28 cellular contexts compared by ENCODE assay signal in the genomic region with DNA sequence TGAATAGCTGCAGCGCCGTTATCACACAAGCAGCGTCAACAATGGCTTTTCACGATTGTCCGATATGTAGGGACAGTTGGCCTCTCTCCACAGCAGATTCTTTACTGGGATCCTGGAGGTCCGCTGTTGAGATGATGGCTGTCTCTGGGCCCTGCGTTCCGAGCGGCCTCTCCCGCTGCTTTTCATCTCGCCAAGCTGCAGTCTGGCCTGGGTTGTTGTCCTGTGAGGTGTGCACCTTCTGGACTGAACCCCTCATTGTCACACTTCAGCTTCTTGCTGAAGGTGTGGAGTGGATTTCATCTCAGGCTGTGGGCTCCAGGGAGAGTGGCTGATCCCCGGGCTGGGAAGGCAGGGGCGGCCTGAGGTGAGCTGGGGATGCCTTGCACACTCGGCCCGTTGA. TPM values are rescaled to one million over a fixed set of nuclear protein-coding genes. Genes with fewer than 3 reads are reported as not detected.
DNase-seq lines count a peak whose midpoint lies in the region; ATAC-seq, FAIRE-seq and TF ChIP-seq lines count a peak whose summit lies in the region.
"Had no signal": no experiment of that assay in that cellular context is flagged by ENCODE, and none has a peak within 500 bp of the region (broad histone marks: within the 10 kb centered on the region; RNA-seq: fewer than 3 reads in every experiment).

No MANE protein-coding gene starts in this region.

- DNase-seq in activated naive CD4-positive, alpha-beta T cell treated with anti-CD3 and anti-CD28 coated beads, Interleukin-2, amount 50 U/mL, for 72 hours (ENCODE audit: low spot score in 2 of 2): no peak
- no peak for DNase-seq in activated naive CD4-positive, alpha-beta T cell treated with anti-CD3 and anti-CD28 coated beads, Interleukin-2, amount 50 U/mL, for 16 hours
- DNase-seq in GM12892 (ENCODE audit: insufficient read length): peak; percentile 9
- DNase-seq in neuronal stem cell (ENCODE audit: low spot score): no peak
- DNase-seq in SKM-1 (lab: John Stamatoyannopoulos, UW; ENCODE audit: unreplicated experiment): no peak
- no peak for DNase-seq in substantia nigra (lab: John Stamatoyannopoulos, UW)
- no peak for DNase-seq in NCI-H1092 treated with DMSO at 0.1 percent for 48 hours (lab: John Stamatoyannopoulos, UW)
- DNase-seq: activated CD4-positive, alpha-beta T cell treated with anti-CD3 and anti-CD28 coated beads for 4 hours; activated T-cell treated with anti-CD3 and anti-CD28 coated beads for 4 hours; amygdala; effector CD4-positive, alpha-beta T cell; head of caudate nucleus; KBM-7; kidney glomerular epithelial cell; MM.1S; NCI-H1436; NCI-H774; transverse colon had no signal

- WGBS in neuronal stem cell (ENCODE audit: extremely low coverage in 2 of 2, insufficient read length in 2 of 2, insufficient replicate concordance in 1 of 2), 2 donors: no CpG with 5 or more reads among the region's 15 CpGs

- H2AFZ ChIP-seq in neuronal stem cell (ENCODE audit: low read length): no peak overlapping the region

- no peaks in the 10 kb centered on the region for H3K27me3 ChIP-seq in neuronal stem cell (ENCODE audit: control insufficient read depth in 3 of 3, insufficient read depth in 3 of 3, low read depth in 1 of 3, low read length in 3 of 3)
- H3K27me3 ChIP-seq: breast epithelium, neutrophil, transverse colon had no signal

- H2BK12ac ChIP-seq in neuronal stem cell (ENCODE audit: low read length): no peak overlapping the region

- peaks cover 60% of the 10 kb centered on the region for H3K4me1 Mint-ChIP-seq in activated T-helper 17 cell treated with anti-CD3 and anti-CD28 coated beads, Interleukin-2, amount 50 U/mL, for 72 hours

- no peak for TF ChIP-seq POLR2A in GM12892 (IDR thresholded peaks at IDR 0.05; ENCODE audit: low read depth, low read length)

- peak overlapping the region; percentile 18 for H2AK5ac ChIP-seq in neuronal stem cell (ENCODE audit: low read depth, low read length)

- H3K4me2 ChIP-seq in neuronal stem cell (ENCODE audit: insufficient read depth, low read length, poor library complexity, severe bottlenecking): no peak overlapping the region
- H3K4me2 ChIP-seq: SK-N-SH had no signal

- H2BK5ac ChIP-seq in neuronal stem cell (ENCODE audit: low read length): no peak overlapping the region

- peak overlapping the region; percentile 62 for H3K4me3 Mint-ChIP-seq in activated T-helper 17 cell treated with anti-CD3 and anti-CD28 coated beads, Interleukin-2, amount 50 U/mL, for 72 hours

- peak overlapping the region; percentile 53 for H3K23ac ChIP-seq in neuronal stem cell (ENCODE audit: low read depth, low read length, poor library complexity)

- peak overlapping the region; percentile 11 for H3K18ac ChIP-seq in neuronal stem cell (ENCODE audit: low read length)

- no peaks in the 10 kb centered on the region for H3K27me3 Mint-ChIP-seq in activated T-helper 17 cell treated with anti-CD3 and anti-CD28 coated beads, Interleukin-2, amount 50 U/mL, for 72 hours

- ATAC-seq in activated naive CD4-positive, alpha-beta T cell treated with anti-CD3 and anti-CD28 coated beads, Interleukin-2, amount 50 U/mL, for 72 hours: no peak
- no peak for ATAC-seq in activated T-helper 17 cell treated with anti-CD3 and anti-CD28 coated beads, Interleukin-2, amount 50 U/mL, for 72 hours (replicated peaks)

- FAIRE-seq in GM12892 (lab: Jason Lieb, UNC): no peak
- FAIRE-seq: G401.6 had no signal

- H2BK120ac ChIP-seq in neuronal stem cell (ENCODE audit: low read depth, low read length): no peak overlapping the region

- peaks cover 0 to 17% of the 10 kb centered on the region in 2 donors for H3K36me3 Mint-ChIP-seq in activated naive CD4-positive, alpha-beta T cell treated with anti-CD3 and anti-CD28 coated beads, Interleukin-2, amount 50 U/mL, for 72 hours
- H3K36me3 Mint-ChIP-seq in activated T-helper 17 cell treated with anti-CD3 and anti-CD28 coated beads, Interleukin-2, amount 50 U/mL, for 72 hours (ENCODE audit: low read depth): peaks cover 60% of the 10 kb centered on the region

- peaks cover 28% of the 10 kb centered on the region for H3K79me1 ChIP-seq in neuronal stem cell (ENCODE audit: low read depth, low read length)

- H3K27ac Mint-ChIP-seq in activated naive CD4-positive, alpha-beta T cell treated with anti-CD3 and anti-CD28 coated beads, Interleukin-2, amount 50 U/mL, for 72 hours: peak overlapping the region; percentile 44 to 61
- H3K27ac Mint-ChIP-seq in activated T-helper 17 cell treated with anti-CD3 and anti-CD28 coated beads, Interleukin-2, amount 50 U/mL, for 72 hours: peak overlapping the region; percentile 74

- H3K4me3 ChIP-seq in neuronal stem cell (ENCODE audit: low read length in 2 of 2): no peak overlapping the region
- H3K4me3 ChIP-seq: lung, transverse colon had no signal

- no peak overlapping the region for H4K8ac ChIP-seq in neuronal stem cell (ENCODE audit: low read depth, low read length)

- peaks cover 13 to 25% of the 10 kb centered on the region in 2 donors for H3K36me3 ChIP-seq in neuronal stem cell (replicated peaks in 1 of 2; ENCODE audit: control insufficient read depth in 2 of 2, insufficient read depth in 2 of 2, low read length in 2 of 2)
- H3K36me3 ChIP-seq: breast epithelium, transverse colon had no signal

- H3K14ac ChIP-seq in neuronal stem cell (ENCODE audit: low read length): peak overlapping the region; percentile 25

- H2BK15ac ChIP-seq in neuronal stem cell (ENCODE audit: low read length): no peak overlapping the region

- peaks cover 11 to 19% of the 10 kb centered on the region in 2 donors for H3K4me1 ChIP-seq in neuronal stem cell (ENCODE audit: control insufficient read depth in 2 of 2, insufficient read depth in 1 of 2, low read depth in 1 of 2, low read length in 2 of 2)

- H4K91ac ChIP-seq in neuronal stem cell (ENCODE audit: low read depth, low read length, poor library complexity): no peak overlapping the region

- H3K9ac ChIP-seq in neuronal stem cell (ENCODE audit: low read depth, low read length, poor library complexity): no peak overlapping the region
- H3K9ac ChIP-seq: SK-N-SH had no signal

- H3K9me3 Mint-ChIP-seq in activated naive CD4-positive, alpha-beta T cell treated with anti-CD3 and anti-CD28 coated beads, Interleukin-2, amount 50 U/mL, for 72 hours: no peaks in the 10 kb centered on the region
- no peaks in the 10 kb centered on the region for H3K9me3 Mint-ChIP-seq in activated T-helper 17 cell treated with anti-CD3 and anti-CD28 coated beads, Interleukin-2, amount 50 U/mL, for 72 hours

- H3K9me3 ChIP-seq in neuronal stem cell (replicated peaks in 1 of 2; ENCODE audit: control insufficient read depth in 2 of 2, insufficient read depth in 1 of 2, low read depth in 1 of 2, low read length in 2 of 2): no peaks in the 10 kb centered on the region
- H3K9me3 ChIP-seq: breast epithelium, neutrophil, SK-N-SH, transverse colon had no signal

- H3K27ac ChIP-seq in neuronal stem cell (replicated peaks; ENCODE audit: low read length) (no peak overlapping the region), substantia nigra (ENCODE audit: low read depth, low read length, poor library complexity, severe bottlenecking) (no peak overlapping the region)
- H3K27ac ChIP-seq: breast epithelium, transverse colon had no signal

- H3K4ac ChIP-seq in neuronal stem cell (ENCODE audit: low read length): no peak overlapping the region

RNA-seq across cellular contexts. Expression of a gene that starts 9.6 kb away (rescaled TPM):
- total RNA-seq in activated naive CD4-positive, alpha-beta T cell treated with anti-CD3 and anti-CD28 coated beads, Interleukin-2, amount 50 U/mL, for 72 hours: 100 to 1,000 TPM in 1 of 2 donors, 10 to 100 TPM in 1; 81.6 to 109 TPM
- polyA plus RNA-seq in GM12892 (2012; ENCODE audit: missing spikeins): 12.8 TPM
- total RNA-seq in activated T-helper 17 cell treated with anti-CD3 and anti-CD28 coated beads, Interleukin-2, amount 50 U/mL, for 72 hours: 10 to 100 TPM; 64.9 to 90.1 TPM
- polyA plus RNA-seq in neuronal stem cell (2013, experiment 1 of 2): 17.2 TPM
- 16.5 TPM for polyA plus RNA-seq in neuronal stem cell (2013, experiment 2 of 2)

RNA-seq across cellular contexts. Expression of a gene that starts 50.3 kb away (rescaled TPM):
- total RNA-seq in activated naive CD4-positive, alpha-beta T cell treated with anti-CD3 and anti-CD28 coated beads, Interleukin-2, amount 50 U/mL, for 72 hours: not detected
- not detected for polyA plus RNA-seq in GM12892 (2012; ENCODE audit: missing spikeins)
- total RNA-seq in activated T-helper 17 cell treated with anti-CD3 and anti-CD28 coated beads, Interleukin-2, amount 50 U/mL, for 72 hours: not detected
- polyA plus RNA-seq in neuronal stem cell (2013, experiment 1 of 2): 0.01 TPM
- not detected for polyA plus RNA-seq in neuronal stem cell (2013, experiment 2 of 2)
- total RNA-seq: A172; epithelial cell of proximal tubule; H7; T-helper 2 cell treated with Interferon-gamma antibody and Interleukin-4, amounts not matched to agents 100 ng/mL and 5 ng/mL, for 36 hours had no signal

RNA-seq across cellular contexts. Expression of a gene that starts 54.6 kb away (rescaled TPM):
- total RNA-seq in activated naive CD4-positive, alpha-beta T cell treated with anti-CD3 and anti-CD28 coated beads, Interleukin-2, amount 50 U/mL, for 72 hours: under 1 TPM in 1 of 2 donors, not detected in 1; 0.21 TPM
- polyA plus RNA-seq in GM12892 (2012; ENCODE audit: missing spikeins): 0.15 TPM
- total RNA-seq in activated T-helper 17 cell treated with anti-CD3 and anti-CD28 coated beads, Interleukin-2, amount 50 U/mL, for 72 hours: not detected
- polyA plus RNA-seq in neuronal stem cell (2013, experiment 1 of 2): 17.4 TPM
- polyA plus RNA-seq in neuronal stem cell (2013, experiment 2 of 2): 17.0 TPM
- total RNA-seq: T-helper 2 cell treated with Interferon-gamma antibody and Interleukin-4, amounts not matched to agents 100 ng/mL and 5 ng/mL, for 36 hours; transverse colon had no signal
